Comparison of ENCODE assay signal across 2 cellular contexts in the genomic region with DNA sequence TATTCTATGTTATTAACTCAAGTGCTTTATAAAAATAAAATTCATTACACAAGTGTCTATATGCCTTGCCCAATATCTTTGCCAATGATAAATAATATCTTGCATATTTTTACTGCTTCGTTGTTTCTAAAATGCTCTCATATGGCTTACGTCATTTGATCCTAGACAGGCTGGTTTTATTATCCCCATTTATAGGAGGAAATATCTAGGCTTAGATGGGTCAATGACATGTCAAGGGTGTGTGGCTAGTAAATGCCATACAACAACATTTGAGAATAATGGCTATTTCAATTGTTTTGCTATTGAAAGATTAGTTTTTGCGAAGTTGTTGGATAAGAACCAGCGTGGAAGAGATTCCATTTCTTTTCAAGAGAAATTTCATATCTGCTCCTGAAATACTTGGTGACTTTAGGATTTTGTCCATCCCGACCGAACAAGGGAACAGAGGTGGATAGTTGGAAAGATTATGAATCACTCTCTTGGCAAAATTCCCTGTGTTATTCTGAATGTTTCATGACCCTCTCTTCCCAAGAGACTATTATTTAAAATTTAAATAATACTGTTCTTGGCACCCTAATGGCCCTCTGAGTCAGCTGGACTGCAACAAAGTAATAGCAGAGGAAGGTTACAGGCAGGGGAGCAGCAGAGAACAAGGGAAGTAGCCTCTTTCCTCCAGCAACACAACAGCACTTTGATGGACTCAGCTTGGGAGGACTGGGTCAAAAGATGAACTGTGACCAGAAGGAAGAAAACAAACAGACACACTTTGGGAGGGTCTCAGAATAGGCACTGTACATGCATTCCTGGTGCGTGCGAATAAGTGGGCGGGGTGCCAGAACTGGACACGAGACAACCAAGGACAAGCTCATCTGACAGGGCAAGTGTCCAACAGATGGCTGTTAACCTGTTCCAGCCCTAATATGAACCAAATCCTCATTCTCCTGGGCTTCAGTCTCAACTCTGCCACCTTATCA.
A peak's percentile ranks its signal among the peaks of the same experiment; 100 is the strongest.
TF ChIP-seq lines count a peak whose summit lies in the region.

No MANE protein-coding gene starts in this region.

TF ChIP-seq in A549, 52 proteins besides CTCF, POLR2A, EP300 and RAD21 (continued from another document):
- no peak for TF ChIP-seq MAZ (IDR thresholded peaks at IDR 0.05; ENCODE audit: borderline replicate concordance, low read depth, low read length)
- peak in 1 of 2 experiments; percentile 31; a peak in 1 of 4 replicates for TF ChIP-seq CEBPB (IDR thresholded peaks at IDR 0.05)
- TF ChIP-seq ESRRA (IDR thresholded peaks at IDR 0.05; ENCODE audit: borderline replicate concordance, low read length) = 0 out of 2 replicates have a peak, but pooled peaks have one; percentile 60
- no peak for TF ChIP-seq EHMT2 (IDR thresholded peaks at IDR 0.05; ENCODE audit: low read depth)
- TF ChIP-seq, protein P1, sequence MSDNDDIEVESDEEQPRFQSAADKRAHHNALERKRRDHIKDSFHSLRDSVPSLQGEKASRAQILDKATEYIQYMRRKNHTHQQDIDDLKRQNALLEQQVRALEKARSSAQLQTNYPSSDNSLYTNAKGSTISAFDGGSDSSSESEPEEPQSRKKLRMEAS (IDR thresholded peaks at IDR 0.05) = peak; percentile 58
- TF ChIP-seq HOXA7 (CRISPR knock-in tag; IDR thresholded peaks at IDR 0.05) = no peak; the same call in 1 of the 2 replicates
- TF ChIP-seq JUNB (IDR thresholded peaks at IDR 0.05) = peak; percentile 79
- TF ChIP-seq ZC3H11A (IDR thresholded peaks at IDR 0.05) = no peak
- TF ChIP-seq, protein P2, sequence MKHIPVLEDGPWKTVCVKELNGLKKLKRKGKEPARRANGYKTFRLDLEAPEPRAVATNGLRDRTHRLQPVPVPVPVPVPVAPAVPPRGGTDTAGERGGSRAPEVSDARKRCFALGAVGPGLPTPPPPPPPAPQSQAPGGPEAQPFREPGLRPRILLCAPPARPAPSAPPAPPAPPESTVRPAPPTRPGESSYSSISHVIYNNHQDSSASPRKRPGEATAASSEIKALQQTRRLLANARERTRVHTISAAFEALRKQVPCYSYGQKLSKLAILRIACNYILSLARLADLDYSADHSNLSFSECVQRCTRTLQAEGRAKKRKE (CRISPR knock-in tag; IDR thresholded peaks at IDR 0.05; ENCODE audit: low read depth) = no peak
- peak; percentile 67; the same call in 1 of the 2 replicates for TF ChIP-seq GATA3 (IDR thresholded peaks at IDR 0.05; ENCODE audit: borderline replicate concordance)
TF ChIP-seq in A549: peak in this region for 8.

TF ChIP-seq in endothelial cell of umbilical vein, 7 proteins besides CTCF, POLR2A, EP300 and RAD21 (continued from another document):
- TF ChIP-seq EZH2 (IDR thresholded peaks at IDR 0.05; ENCODE audit: borderline replicate concordance, low read depth, low read length, severe bottlenecking) (no peak), MYC (IDR thresholded peaks at IDR 0.05; ENCODE audit: low read depth, low read length) (no peak), GATA2 (IDR thresholded peaks at IDR 0.05; ENCODE audit: insufficient read depth, insufficient read length, low read depth, low read length) (peak; percentile 65)
- TF ChIP-seq, protein P1 (IDR thresholded peaks at IDR 0.05; ENCODE audit: insufficient read depth, insufficient read length) = no peak
